In the genomic region with DNA sequence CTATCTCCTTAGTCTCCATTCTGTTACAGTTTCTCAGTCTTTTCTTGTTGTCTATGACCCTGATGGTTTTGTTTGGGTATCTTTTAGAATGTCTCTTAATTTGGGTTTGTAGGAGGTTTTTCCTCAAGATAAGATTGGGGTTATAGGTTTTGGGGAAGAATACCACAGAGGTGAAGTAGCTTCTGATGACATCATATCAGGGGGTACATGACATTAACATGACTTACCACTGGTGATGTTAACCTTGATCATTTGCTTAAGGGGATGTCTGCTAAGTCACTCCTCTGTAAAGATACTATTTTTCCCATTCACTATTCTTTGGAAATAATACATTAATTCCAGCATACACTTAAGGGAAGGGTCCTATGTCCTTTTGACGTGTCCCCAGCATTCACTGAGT, we compare ENCODE assay signal across 29 cellular contexts.
"Had no signal": no experiment of that assay in that cellular context is flagged by ENCODE, and none has a peak within 500 bp of the region (broad histone marks: within the 10 kb centered on the region; RNA-seq: fewer than 3 reads in every experiment).

No MANE protein-coding gene starts in this region.

- ATAC-seq: activated CD4-positive, CD25-positive, alpha-beta regulatory T cell treated with anti-CD3 and anti-CD28 coated beads, Interleukin-2, amount 50 U/mL, for 24 hours; activated CD8-positive, alpha-beta T cell treated with anti-CD3 and anti-CD28 coated beads for 36 hours; activated T-cell treated with anti-CD3 and anti-CD28 coated beads, Interleukin-2, amount 50 U/mL, for 4 hours; activated T-helper 17 cell treated with anti-CD3 and anti-CD28 coated beads, Interleukin-2, amount 50 U/mL, for 72 hours; effector memory CD8-positive, alpha-beta T cell; gastroesophageal sphincter; T-helper 17 cell had no signal

- H3K4me3 ChIP-seq: esophagus squamous epithelium, gastroesophageal sphincter, heart right ventricle had no signal

- H3K36me3 ChIP-seq: brain microvascular endothelial cell, esophagus squamous epithelium, gastroesophageal sphincter, heart right ventricle, WERI-Rb-1 had no signal

- H3K27ac ChIP-seq: brain microvascular endothelial cell, esophagus squamous epithelium, gastroesophageal sphincter, WERI-Rb-1 had no signal

- H3K27me3 ChIP-seq: brain microvascular endothelial cell, esophagus squamous epithelium, gastroesophageal sphincter, heart right ventricle had no signal

- H3K9me3 ChIP-seq: esophagus squamous epithelium, gastroesophageal sphincter had no signal

- DNase-seq: activated B cell treated with CpG ODN at 0.5 μM for 24 hours; activated CD4-positive, alpha-beta T cell treated with anti-CD3 and anti-CD28 coated beads for 48 hours; activated CD4-positive, alpha-beta T cell treated with anti-CD3 and anti-CD28 coated beads, Interleukin-2, amount 50 U/mL, for 1 hour; activated CD4-positive, alpha-beta T cell treated with anti-CD3 and anti-CD28 coated beads, Interleukin-2, amount 50 U/mL, for 48 hours; activated CD8-positive, alpha-beta memory T cell treated with anti-CD3 and anti-CD28 coated beads for 24 hours; activated CD8-positive, alpha-beta T cell treated with anti-CD3 and anti-CD28 coated beads for 36 hours; activated effector memory CD4-positive, alpha-beta T cell treated with Interleukin-2 at 50 U/mL for 16 hours; activated gamma-delta T cell treated with Interleukin-2 at 50 U/mL for 16 hours; activated naive CD4-positive, alpha-beta T cell treated with anti-CD3 and anti-CD28 coated beads, Interleukin-2, amount 50 U/mL, for 16 hours; activated naive CD4-positive, alpha-beta T cell treated with Interleukin-2 at 50 U/mL for 16 hours; activated T-cell treated with anti-CD3 and anti-CD28 coated beads, Interleukin-2, amount 50 U/mL, for 4 hours; amniotic stem cell; anterior cingulate cortex; brain microvascular endothelial cell; cortex of kidney; dermis blood vessel endothelial cell; effector CD4-positive, alpha-beta T cell; effector memory CD8-positive, alpha-beta T cell; esophagus squamous epithelium; foreskin melanocyte; heart right ventricle; T-helper 17 cell; T1000; WERI-Rb-1 had no signal

- FAIRE-seq: astrocyte, bronchial epithelial cell had no signal
